Comparison of ENCODE assay signal across 1 cellular context in genomic region chr6:136446579-136447182, GRCh38.
TF ChIP-seq lines count a peak whose summit lies in the region.

No MANE protein-coding gene starts in this region.

TF ChIP-seq in GM23338, 12 proteins besides CTCF, POLR2A, EP300 and RAD21 (continued from another document):
- TF ChIP-seq, protein P1, sequence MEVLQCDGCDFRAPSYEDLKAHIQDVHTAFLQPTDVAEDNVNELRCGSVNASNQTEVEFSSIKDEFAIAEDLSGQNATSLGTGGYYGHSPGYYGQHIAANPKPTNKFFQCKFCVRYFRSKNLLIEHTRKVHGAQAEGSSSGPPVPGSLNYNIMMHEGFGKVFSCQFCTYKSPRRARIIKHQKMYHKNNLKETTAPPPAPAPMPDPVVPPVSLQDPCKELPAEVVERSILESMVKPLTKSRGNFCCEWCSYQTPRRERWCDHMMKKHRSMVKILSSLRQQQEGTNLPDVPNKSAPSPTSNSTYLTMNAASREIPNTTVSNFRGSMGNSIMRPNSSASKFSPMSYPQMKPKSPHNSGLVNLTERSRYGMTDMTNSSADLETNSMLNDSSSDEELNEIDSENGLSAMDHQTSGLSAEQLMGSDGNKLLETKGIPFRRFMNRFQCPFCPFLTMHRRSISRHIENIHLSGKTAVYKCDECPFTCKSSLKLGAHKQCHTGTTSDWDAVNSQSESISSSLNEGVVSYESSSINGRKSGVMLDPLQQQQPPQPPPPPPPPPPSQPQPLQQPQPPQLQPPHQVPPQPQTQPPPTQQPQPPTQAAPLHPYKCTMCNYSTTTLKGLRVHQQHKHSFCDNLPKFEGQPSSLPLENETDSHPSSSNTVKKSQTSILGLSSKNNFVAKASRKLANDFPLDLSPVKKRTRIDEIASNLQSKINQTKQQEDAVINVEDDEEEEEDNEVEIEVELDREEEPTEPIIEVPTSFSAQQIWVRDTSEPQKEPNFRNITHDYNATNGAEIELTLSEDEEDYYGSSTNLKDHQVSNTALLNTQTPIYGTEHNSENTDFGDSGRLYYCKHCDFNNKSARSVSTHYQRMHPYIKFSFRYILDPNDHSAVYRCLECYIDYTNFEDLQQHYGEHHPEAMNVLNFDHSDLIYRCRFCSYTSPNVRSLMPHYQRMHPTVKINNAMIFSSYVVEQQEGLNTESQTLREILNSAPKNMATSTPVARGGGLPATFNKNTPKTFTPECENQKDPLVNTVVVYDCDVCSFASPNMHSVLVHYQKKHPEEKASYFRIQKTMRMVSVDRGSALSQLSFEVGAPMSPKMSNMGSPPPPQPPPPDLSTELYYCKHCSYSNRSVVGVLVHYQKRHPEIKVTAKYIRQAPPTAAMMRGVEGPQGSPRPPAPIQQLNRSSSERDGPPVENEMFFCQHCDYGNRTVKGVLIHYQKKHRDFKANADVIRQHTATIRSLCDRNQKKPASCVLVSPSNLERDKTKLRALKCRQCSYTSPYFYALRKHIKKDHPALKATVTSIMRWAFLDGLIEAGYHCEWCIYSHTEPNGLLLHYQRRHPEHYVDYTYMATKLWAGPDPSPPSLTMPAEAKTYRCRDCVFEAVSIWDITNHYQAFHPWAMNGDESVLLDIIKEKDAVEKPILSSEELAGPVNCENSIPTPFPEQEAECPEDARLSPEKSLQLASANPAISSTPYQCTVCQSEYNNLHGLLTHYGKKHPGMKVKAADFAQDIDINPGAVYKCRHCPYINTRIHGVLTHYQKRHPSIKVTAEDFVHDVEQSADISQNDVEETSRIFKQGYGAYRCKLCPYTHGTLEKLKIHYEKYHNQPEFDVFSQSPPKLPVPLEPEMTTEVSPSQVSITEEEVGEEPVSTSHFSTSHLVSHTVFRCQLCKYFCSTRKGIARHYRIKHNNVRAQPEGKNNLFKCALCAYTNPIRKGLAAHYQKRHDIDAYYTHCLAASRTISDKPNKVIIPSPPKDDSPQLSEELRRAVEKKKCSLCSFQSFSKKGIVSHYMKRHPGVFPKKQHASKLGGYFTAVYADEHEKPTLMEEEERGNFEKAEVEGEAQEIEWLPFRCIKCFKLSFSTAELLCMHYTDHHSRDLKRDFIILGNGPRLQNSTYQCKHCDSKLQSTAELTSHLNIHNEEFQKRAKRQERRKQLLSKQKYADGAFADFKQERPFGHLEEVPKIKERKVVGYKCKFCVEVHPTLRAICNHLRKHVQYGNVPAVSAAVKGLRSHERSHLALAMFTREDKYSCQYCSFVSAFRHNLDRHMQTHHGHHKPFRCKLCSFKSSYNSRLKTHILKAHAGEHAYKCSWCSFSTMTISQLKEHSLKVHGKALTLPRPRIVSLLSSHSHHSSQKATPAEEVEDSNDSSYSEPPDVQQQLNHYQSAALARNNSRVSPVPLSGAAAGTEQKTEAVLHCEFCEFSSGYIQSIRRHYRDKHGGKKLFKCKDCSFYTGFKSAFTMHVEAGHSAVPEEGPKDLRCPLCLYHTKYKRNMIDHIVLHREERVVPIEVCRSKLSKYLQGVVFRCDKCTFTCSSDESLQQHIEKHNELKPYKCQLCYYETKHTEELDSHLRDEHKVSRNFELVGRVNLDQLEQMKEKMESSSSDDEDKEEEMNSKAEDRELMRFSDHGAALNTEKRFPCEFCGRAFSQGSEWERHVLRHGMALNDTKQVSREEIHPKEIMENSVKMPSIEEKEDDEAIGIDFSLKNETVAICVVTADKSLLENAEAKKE (CRISPR knock-in tag; IDR thresholded peaks at IDR 0.05) = no peak
- TF ChIP-seq ZNF114 (CRISPR knock-in tag; IDR thresholded peaks at IDR 0.05) (no peak), STAT1 (IDR thresholded peaks at IDR 0.05; ENCODE audit: unreplicated experiment) (no peak), REST (IDR thresholded peaks at IDR 0.05; ENCODE audit: unreplicated experiment) (no peak), JUNB (IDR thresholded peaks at IDR 0.05; ENCODE audit: unreplicated experiment) (no peak), EZH2 (IDR thresholded peaks at IDR 0.05; ENCODE audit: low read depth, unreplicated experiment) (no peak)
